In the genomic region with DNA sequence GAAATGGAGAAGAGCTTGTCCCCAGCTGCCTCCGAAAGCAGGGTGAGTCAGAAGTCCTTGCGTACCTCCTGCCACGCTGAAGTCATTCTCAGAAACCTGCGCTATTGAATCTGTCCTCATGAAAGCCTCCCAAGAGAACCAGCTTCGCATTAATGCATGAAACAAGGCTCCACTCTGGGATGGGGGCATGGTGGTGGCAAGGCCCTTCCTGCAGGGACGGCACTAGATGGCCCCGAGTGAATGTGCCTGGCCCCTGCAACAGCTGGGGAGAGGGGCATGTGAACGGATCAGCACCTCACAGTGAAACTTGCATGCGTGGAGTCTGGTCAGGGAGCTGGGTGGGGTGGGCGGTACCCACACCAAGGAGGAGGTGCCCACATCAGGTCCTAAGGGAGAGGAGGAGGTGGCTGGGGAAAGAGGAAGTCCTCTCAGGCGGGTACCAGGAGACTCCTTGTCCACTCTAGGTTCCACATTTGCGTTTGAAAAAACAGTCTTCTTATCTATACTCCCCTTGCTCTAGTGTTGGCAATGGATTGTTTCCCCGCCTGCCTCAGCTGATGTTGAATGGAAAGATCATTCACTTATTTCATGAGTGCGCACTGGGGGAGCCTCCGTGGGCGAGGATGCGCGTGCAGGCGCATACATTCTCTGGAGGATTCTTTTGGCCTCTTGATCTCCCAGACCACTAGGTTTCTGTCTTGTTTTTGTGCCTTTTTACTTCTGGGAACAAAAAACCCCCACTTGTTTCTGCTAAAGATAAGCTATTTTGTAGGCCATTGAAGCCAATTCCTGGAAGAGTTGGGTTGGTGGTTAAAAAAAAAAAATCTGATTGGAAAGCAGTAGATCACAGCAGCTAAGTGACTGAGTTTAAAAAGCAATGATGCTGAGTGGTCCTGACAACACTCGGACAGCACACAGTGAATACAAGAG, we compare ENCODE assay signal across 15 cellular contexts.
DNase-seq lines count a peak whose midpoint lies in the region; ATAC-seq and TF ChIP-seq lines count a peak whose summit lies in the region.
"Had no signal": no experiment of that assay in that cellular context is flagged by ENCODE, and none has a peak within 500 bp of the region (broad histone marks: within the 10 kb centered on the region; RNA-seq: fewer than 3 reads in every experiment).

No MANE protein-coding gene starts in this region.

- no peak for TF ChIP-seq POLR2A in upper lobe of left lung (IDR thresholded peaks at IDR 0.05)

- WGBS in upper lobe of left lung, 2 donors, result 73 to 79% methylated on average over 20 of the region's 20 CpGs

- peaks cover 26% of the 10 kb centered on the region for H3K4me1 Mint-ChIP-seq in activated naive CD8-positive, alpha-beta T cell treated with anti-CD3 and anti-CD28 coated beads, Interleukin-2, amount 50 U/mL, for 24 hours
- peaks cover 82% of the 10 kb centered on the region for H3K4me1 Mint-ChIP-seq in nephron progenitor cell
- H3K4me1 Mint-ChIP-seq: immature natural killer cell had no signal

- H3K36me3 Mint-ChIP-seq in activated naive CD8-positive, alpha-beta T cell treated with anti-CD3 and anti-CD28 coated beads, Interleukin-2, amount 50 U/mL, for 24 hours (ENCODE audit: low read depth), result no peaks in the 10 kb centered on the region
- no peaks in the 10 kb centered on the region for H3K36me3 Mint-ChIP-seq in nephron progenitor cell (ENCODE audit: low read depth)
- H3K36me3 Mint-ChIP-seq: immature natural killer cell had no signal

- H3K9me3 ChIP-seq in upper lobe of left lung, result no peaks in the 10 kb centered on the region
- H3K9me3 ChIP-seq: mucosa of descending colon, transverse colon had no signal

- H3K36me3 ChIP-seq in upper lobe of left lung, result no peaks in the 10 kb centered on the region
- H3K36me3 ChIP-seq: transverse colon had no signal

- H3K27me3 ChIP-seq in upper lobe of left lung, result no peaks in the 10 kb centered on the region
- H3K27me3 ChIP-seq: transverse colon had no signal

- peak overlapping the region; percentile 76 for H3K27ac Mint-ChIP-seq in activated naive CD8-positive, alpha-beta T cell treated with anti-CD3 and anti-CD28 coated beads, Interleukin-2, amount 50 U/mL, for 24 hours
- H3K27ac Mint-ChIP-seq in nephron progenitor cell, result no peak overlapping the region
- H3K27ac Mint-ChIP-seq: immature natural killer cell had no signal

- peak; percentile 67 for DNase-seq in activated CD8-positive, alpha-beta memory T cell treated with anti-CD3 and anti-CD28 coated beads, Interleukin-2, amount 50 U/mL, for 48 hours
- DNase-seq in activated CD8-positive, alpha-beta memory T cell treated with anti-CD3 and anti-CD28 coated beads, Interleukin-2, amount 50 U/mL, for 4 hours, result no peak
- DNase-seq in OCI-M1 (lab: John Stamatoyannopoulos, UW), result peak; percentile 97
- DNase-seq in activated naive CD8-positive, alpha-beta T cell treated with anti-CD3 and anti-CD28 coated beads, Interleukin-2, amount 50 U/mL, for 24 hours, result peak; percentile 31
- DNase-seq in stimulated activated CD8-positive, alpha-beta memory T cell treated with anti-CD3 and anti-CD28 coated beads, Interleukin-4, amount 100 ng/mL, for 48 hours, result peak; percentile 72
- DNase-seq in nephron progenitor cell, result no peak
- DNase-seq in SHP77 (lab: John Stamatoyannopoulos, UW), result no peak
- DNase-seq in upper lobe of left lung, result no peak
- DNase-seq: dorsolateral prefrontal cortex, immature natural killer cell, mucosa of descending colon, NCI-H1105, NCI-H510A, RPMI8226, transverse colon had no signal

- H3K4me3 Mint-ChIP-seq in activated naive CD8-positive, alpha-beta T cell treated with anti-CD3 and anti-CD28 coated beads, Interleukin-2, amount 50 U/mL, for 24 hours, result peak overlapping the region; percentile 28
- H3K4me3 Mint-ChIP-seq in nephron progenitor cell, result no peak overlapping the region
- H3K4me3 Mint-ChIP-seq: immature natural killer cell had no signal

- H3K4me1 ChIP-seq in upper lobe of left lung, result no peaks in the 10 kb centered on the region

- TF ChIP-seq EP300 in upper lobe of left lung (IDR thresholded peaks at IDR 0.05), result no peak

- H3K4me3 ChIP-seq in upper lobe of left lung, result no peak overlapping the region
- H3K4me3 ChIP-seq: dorsolateral prefrontal cortex, mucosa of descending colon, transverse colon had no signal

- H3K27me3 Mint-ChIP-seq in activated naive CD8-positive, alpha-beta T cell treated with anti-CD3 and anti-CD28 coated beads, Interleukin-2, amount 50 U/mL, for 24 hours, result peaks cover 10% of the 10 kb centered on the region
- H3K27me3 Mint-ChIP-seq in nephron progenitor cell (ENCODE audit: low read depth, poor library complexity), result peaks cover 5% of the 10 kb centered on the region

- H3K27ac ChIP-seq in upper lobe of left lung, result no peak overlapping the region
- H3K27ac ChIP-seq: dorsolateral prefrontal cortex, transverse colon had no signal

- no peaks in the 10 kb centered on the region for H3K9me3 Mint-ChIP-seq in activated naive CD8-positive, alpha-beta T cell treated with anti-CD3 and anti-CD28 coated beads, Interleukin-2, amount 50 U/mL, for 24 hours
- H3K9me3 Mint-ChIP-seq in nephron progenitor cell, result no peaks in the 10 kb centered on the region
- H3K9me3 Mint-ChIP-seq: immature natural killer cell had no signal

- peak; percentile 53 for ATAC-seq in activated naive CD8-positive, alpha-beta T cell treated with anti-CD3 and anti-CD28 coated beads, Interleukin-2, amount 50 U/mL, for 24 hours
- ATAC-seq in upper lobe of left lung (ENCODE audit: low FRiP score in 2 of 2), result no peak
- ATAC-seq: mucosa of descending colon had no signal

- TF ChIP-seq CTCF in nephron progenitor cell (IDR thresholded peaks at IDR 0.05), result no peak
- no peak for TF ChIP-seq CTCF in upper lobe of left lung (IDR thresholded peaks at IDR 0.05)

Comparison
In these comparisons a context has a peak if more than half of its experiments do, and no peak if none do; other contexts are left out.
1. DNase-seq: peak in activated CD8-positive, alpha-beta memory T cell treated with anti-CD3 and anti-CD28 coated beads, Interleukin-2, amount 50 U/mL, for 48 hours (single experiment), OCI-M1 (single experiment), activated naive CD8-positive, alpha-beta T cell treated with anti-CD3 and anti-CD28 coated beads, Interleukin-2, amount 50 U/mL, for 24 hours (single experiment) and stimulated activated CD8-positive, alpha-beta memory T cell treated with anti-CD3 and anti-CD28 coated beads, Interleukin-4, amount 100 ng/mL, for 48 hours (single experiment); none in activated CD8-positive, alpha-beta memory T cell treated with anti-CD3 and anti-CD28 coated beads, Interleukin-2, amount 50 U/mL, for 4 hours (single experiment), nephron progenitor cell (single experiment), SHP77 (0 of 2) and upper lobe of left lung (0 of 2).